ENCODE assay signal across 8 cellular contexts in genomic region chr3:112561693-112562529, GRCh38. TPM values are rescaled to one million over a fixed set of nuclear protein-coding genes. Genes with fewer than 3 reads are reported as not detected.
A peak's percentile ranks its signal among the peaks of the same experiment; 100 is the strongest.
DNase-seq lines count a peak whose midpoint lies in the region; ATAC-seq lines count a peak whose summit lies in the region.

Gene ATG3 (minus strand): TSS chr3:112561962. CDS start chr3:112561528, 434 bp downstream.
Gene SLC35A5 (plus strand): TSS chr3:112562045. CDS start chr3:112563404, 1,359 bp downstream.

- ATAC-seq in GM19043 (IDR thresholded peaks at IDR 0.05; ENCODE audit: low read depth, unreplicated experiment): peak; percentile 76
- ATAC-seq in HG03378 (IDR thresholded peaks at IDR 0.05; ENCODE audit: unreplicated experiment): peak; percentile 76

- DNase-seq in AML-193 (lab: John Stamatoyannopoulos, UW) (peak; percentile 100), NCI-H460 (ENCODE audit: extremely low read depth, low read depth) (peak; percentile 94), cerebellar nuclear complex (lab: John Stamatoyannopoulos, UW) (peak; percentile 64 to 96), islet precursor cell (peak; percentile 99)
- peak; percentile 96 for DNase-seq in activated CD4-positive, CD25-positive, alpha-beta regulatory T cell treated with anti-CD3 and anti-CD28 coated beads, Interleukin-2, amount 50 U/mL, for 72 hours
- DNase-seq in stimulated activated CD4-positive, alpha-beta T cell treated with anti-CD3 and anti-CD28 coated beads, Interleukin-12 subunit alpha, Interleukin-12 subunit beta, amount 100 ng/mL, for 48 hours (ENCODE audit: low read depth in 2 of 3, low spot score in 1 of 3): peak; percentile 97 to 98 (median 97)

RNA-seq across cellular contexts. Expression of gene ATG3, which starts in this region (rescaled TPM):
- 42.6 and 47.7 TPM in 2 replicates for total RNA-seq in NCI-H460 (2014; rRNA removed; shearing (Covaris generic))
- 33.8 and 40.7 TPM in 2 replicates for polyA plus RNA-seq in NCI-H460 (2014; cell fraction: nucleus; rRNA removed)

RNA-seq across cellular contexts. Expression of gene SLC35A5, which starts in this region (rescaled TPM):
- total RNA-seq in NCI-H460 (2014; rRNA removed; shearing (Covaris generic)): 23.9 and 36.5 TPM in 2 replicates
- 21.0 and 27.5 TPM in 2 replicates for polyA plus RNA-seq in NCI-H460 (2014; cell fraction: nucleus; rRNA removed)

Comparison
In these comparisons a context has a peak if more than half of its experiments do, and no peak if none do; other contexts are left out.
1. Peak in every context shown above with its lines: DNase-seq and ATAC-seq.